ENCODE assay signal across 15 cellular contexts in the genomic region with DNA sequence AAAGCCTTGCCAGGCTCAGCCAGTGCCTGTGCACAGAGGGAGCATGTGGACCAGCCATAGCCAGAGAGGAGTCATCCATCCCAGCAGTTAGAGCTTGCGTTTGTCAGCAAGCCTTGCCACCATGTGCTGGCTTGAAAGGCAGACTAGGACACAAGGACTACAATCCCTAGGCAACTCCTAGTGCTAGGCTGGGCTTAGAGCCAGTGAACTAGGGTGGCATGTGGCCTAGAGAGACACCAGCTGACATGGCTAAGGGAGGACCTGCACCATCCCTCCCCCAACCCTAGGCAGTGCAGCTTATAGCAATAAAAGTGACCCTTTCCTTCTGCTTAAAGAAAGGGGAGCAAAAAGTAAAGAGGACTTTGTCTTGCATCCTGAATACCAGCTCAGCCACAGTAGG.
"Had no signal": no experiment of that assay in that cellular context is flagged by ENCODE, and none has a peak within 500 bp of the region (broad histone marks: within the 10 kb centered on the region; RNA-seq: fewer than 3 reads in every experiment).

No MANE protein-coding gene starts in this region.

- ATAC-seq: SK-N-SH treated with all-trans-retinoic acid at 6 μM for 48 hours had no signal

- H3K27me3 ChIP-seq: neural progenitor cell, ovary had no signal

- H3K36me3 ChIP-seq: neural progenitor cell, ovary had no signal

- H3K9me3 ChIP-seq: ovary had no signal

- DNase-seq: activated CD4-positive, alpha-beta T cell treated with anti-CD3 and anti-CD28 coated beads for 1 hour; activated CD4-positive, alpha-beta T cell treated with anti-CD3 and anti-CD28 coated beads, Interleukin-2, amount 50 U/mL, for 4 hours; activated naive CD4-positive, alpha-beta T cell; activated T-cell treated with anti-CD3 and anti-CD28 coated beads for 4 hours; endodermal cell; ovary; stimulated activated CD4-positive, alpha-beta T cell treated with anti-CD3 and anti-CD28 coated beads, Interleukin-4, amount 100 ng/mL, for 4 hours; stimulated activated CD8-positive, alpha-beta memory T cell treated with anti-CD3 and anti-CD28 coated beads, Interleukin-4, amount 100 ng/mL, for 48 hours; stimulated activated naive CD4-positive, alpha-beta T cell treated with Interleukin-2 at 50 U/mL for 16 hours; T-helper 1 cell; T1000 had no signal

- H3K4me3 ChIP-seq: neural progenitor cell, ovary, skin epidermis had no signal

- FAIRE-seq: keratinocyte had no signal

- H3K4me1 ChIP-seq: neural progenitor cell had no signal

- H3K27ac ChIP-seq: neural progenitor cell, ovary, skin epidermis had no signal
